ENCODE assay signal across 1 cellular context in genomic region chr9:14326264-14326826, GRCh38.
TF ChIP-seq lines count a peak whose summit lies in the region.

No MANE protein-coding gene starts in this region.

TF ChIP-seq in HepG2, 621 proteins besides CTCF, POLR2A, EP300 and RAD21 (continued from another document):
- TF ChIP-seq, protein P1, sequence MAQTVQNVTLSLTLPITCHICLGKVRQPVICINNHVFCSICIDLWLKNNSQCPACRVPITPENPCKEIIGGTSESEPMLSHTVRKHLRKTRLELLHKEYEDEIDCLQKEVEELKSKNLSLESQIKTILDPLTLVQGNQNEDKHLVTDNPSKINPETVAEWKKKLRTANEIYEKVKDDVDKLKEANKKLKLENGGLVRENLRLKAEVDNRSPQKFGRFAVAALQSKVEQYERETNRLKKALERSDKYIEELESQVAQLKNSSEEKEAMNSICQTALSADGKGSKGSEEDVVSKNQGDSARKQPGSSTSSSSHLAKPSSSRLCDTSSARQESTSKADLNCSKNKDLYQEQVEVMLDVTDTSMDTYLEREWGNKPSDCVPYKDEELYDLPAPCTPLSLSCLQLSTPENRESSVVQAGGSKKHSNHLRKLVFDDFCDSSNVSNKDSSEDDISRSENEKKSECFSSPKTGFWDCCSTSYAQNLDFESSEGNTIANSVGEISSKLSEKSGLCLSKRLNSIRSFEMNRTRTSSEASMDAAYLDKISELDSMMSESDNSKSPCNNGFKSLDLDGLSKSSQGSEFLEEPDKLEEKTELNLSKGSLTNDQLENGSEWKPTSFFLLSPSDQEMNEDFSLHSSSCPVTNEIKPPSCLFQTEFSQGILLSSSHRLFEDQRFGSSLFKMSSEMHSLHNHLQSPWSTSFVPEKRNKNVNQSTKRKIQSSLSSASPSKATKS (CRISPR knock-in tag; IDR thresholded peaks at IDR 0.05), result no peak
- TF ChIP-seq, protein P2, sequence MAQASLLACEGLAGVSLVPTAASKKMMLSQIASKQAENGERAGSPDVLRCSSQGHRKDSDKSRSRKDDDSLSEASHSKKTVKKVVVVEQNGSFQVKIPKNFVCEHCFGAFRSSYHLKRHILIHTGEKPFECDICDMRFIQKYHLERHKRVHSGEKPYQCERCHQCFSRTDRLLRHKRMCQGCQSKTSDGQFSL (CRISPR knock-in tag; IDR thresholded peaks at IDR 0.05), result no peak
